8 cellular contexts compared by ENCODE assay signal in the genomic region with DNA sequence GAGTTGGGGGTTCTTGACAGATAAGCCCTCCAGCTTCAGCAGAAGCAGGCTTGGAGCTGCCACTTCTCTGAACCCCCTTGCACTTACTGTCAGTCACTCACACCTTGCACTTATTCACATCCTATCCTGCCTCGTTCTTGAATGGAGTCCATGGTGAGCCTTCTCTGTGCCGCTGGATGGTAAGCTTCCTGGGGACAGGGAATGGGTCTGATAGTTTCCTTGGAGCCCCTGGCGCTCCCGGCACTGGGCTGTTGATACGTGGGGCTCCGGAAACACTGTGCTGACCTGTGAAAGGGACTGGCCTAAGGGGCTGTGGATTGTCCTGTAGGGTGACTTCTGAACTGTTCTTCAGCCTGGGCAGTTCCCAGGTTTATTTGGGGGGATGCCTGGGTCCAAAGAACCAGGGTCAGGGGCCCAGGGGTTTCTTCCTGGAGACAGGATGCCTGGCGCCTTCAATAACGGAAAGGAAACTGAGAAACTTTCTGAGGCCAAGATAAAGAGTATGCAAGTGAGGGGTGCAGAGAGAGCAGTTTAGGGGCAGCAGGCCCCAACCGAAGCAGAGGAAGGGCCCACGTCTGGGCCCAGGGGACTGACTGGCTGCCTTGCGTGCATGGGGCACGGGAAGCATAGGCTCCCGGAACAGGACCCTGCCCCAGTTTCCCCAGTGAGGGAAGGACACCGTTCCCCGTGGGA. TPM values are rescaled to one million over a fixed set of nuclear protein-coding genes. Genes with fewer than 3 reads are reported as not detected.
A peak's percentile ranks its signal among the peaks of the same experiment; 100 is the strongest.
DNase-seq lines count a peak whose midpoint lies in the region; ATAC-seq and FAIRE-seq lines count a peak whose summit lies in the region.

No MANE protein-coding gene starts in this region.

- DNase-seq in cardiac septum (ENCODE audit: low spot score): peak; percentile 66
- no peak for DNase-seq in Right ventricle myocardium inferior (ENCODE audit: missing footprints)
- peak; percentile 19 for DNase-seq in activated CD4-positive, alpha-beta memory T cell treated with anti-CD3 and anti-CD28 coated beads, Interleukin-2, amount 10 ng/mL, durations not matched to agents 7 days and 5 days
- peak in 1 of 3 donors; percentile 37 for DNase-seq in right cardiac atrium
- DNase-seq in HT-29 (ENCODE audit: low spot score): no peak
- no peak for DNase-seq in RCC 7860 (ENCODE audit: low spot score)

- H3K27ac ChIP-seq in right cardiac atrium (ENCODE audit: low read length): peak overlapping the region; percentile 97

- H3K4me3 ChIP-seq in right cardiac atrium (ENCODE audit: low read length): peak overlapping the region; percentile 92

- H3K9me3 ChIP-seq in right cardiac atrium (ENCODE audit: control insufficient read depth, low read length): no peaks in the 10 kb centered on the region

- no peaks in the 10 kb centered on the region for H3K27me3 Mint-ChIP-seq in activated CD4-positive, alpha-beta memory T cell treated with anti-CD3 and anti-CD28 coated beads, Interleukin-2, amount 10 ng/mL, durations not matched to agents 7 days and 5 days
- no peaks in the 10 kb centered on the region for H3K27me3 Mint-ChIP-seq in stimulated activated memory B cell treated with anti-CD40 and anti-IgM and Interleukin-4, amounts not matched to agents 10 μg/mL and 1 μg/mL and 100 μg/mL, for 72 hours

- no peak for FAIRE-seq in RCC 7860 (lab: Jason Lieb, UNC)

- 14% methylated on average over 15 of the region's 15 CpGs for WGBS in right cardiac atrium

- H3K9me3 Mint-ChIP-seq in activated CD4-positive, alpha-beta memory T cell treated with anti-CD3 and anti-CD28 coated beads, Interleukin-2, amount 10 ng/mL, durations not matched to agents 7 days and 5 days: no peaks in the 10 kb centered on the region
- H3K9me3 Mint-ChIP-seq in stimulated activated memory B cell treated with anti-CD40 and anti-IgM and Interleukin-4, amounts not matched to agents 10 μg/mL and 1 μg/mL and 100 μg/mL, for 72 hours: no peaks in the 10 kb centered on the region

- H3K4me3 Mint-ChIP-seq in activated CD4-positive, alpha-beta memory T cell treated with anti-CD3 and anti-CD28 coated beads, Interleukin-2, amount 10 ng/mL, durations not matched to agents 7 days and 5 days: peak overlapping the region; percentile 92
- H3K4me3 Mint-ChIP-seq in stimulated activated memory B cell treated with anti-CD40 and anti-IgM and Interleukin-4, amounts not matched to agents 10 μg/mL and 1 μg/mL and 100 μg/mL, for 72 hours: peak overlapping the region; percentile 85

- peaks cover 31% of the 10 kb centered on the region for H3K4me1 ChIP-seq in right cardiac atrium (ENCODE audit: control insufficient read depth, insufficient read depth, low read length)

- peaks cover 54% of the 10 kb centered on the region for H3K4me1 Mint-ChIP-seq in activated CD4-positive, alpha-beta memory T cell treated with anti-CD3 and anti-CD28 coated beads, Interleukin-2, amount 10 ng/mL, durations not matched to agents 7 days and 5 days
- peaks cover 20% of the 10 kb centered on the region for H3K4me1 Mint-ChIP-seq in stimulated activated memory B cell treated with anti-CD40 and anti-IgM and Interleukin-4, amounts not matched to agents 10 μg/mL and 1 μg/mL and 100 μg/mL, for 72 hours

- ATAC-seq in Right ventricle myocardium inferior (no peak), HG03135 (IDR thresholded peaks at IDR 0.05; ENCODE audit: unreplicated experiment) (peak; percentile 43), right cardiac atrium (no peak)
- ATAC-seq in stimulated activated memory B cell treated with anti-CD40 and anti-IgM and Interleukin-4, amounts not matched to agents 10 μg/mL and 1 μg/mL and 100 μg/mL, for 72 hours: peak; percentile 51

- intact Hi-C loops in cardiac septum (cut with DNase I) (loop anchor here (5.0 to 10.0 kb wide), 3 partner anchors 38 to 78 kb away; no protein-coding TSS in a partner anchor), Right ventricle myocardium inferior (cut with DNase I) (loop anchor here (5.0 kb wide), 3 partner anchors 37 to 63 kb away; no protein-coding TSS in a partner anchor), right cardiac atrium (cut with DNase I) (loop anchor here in 2 of 4 donors (5.0 kb wide), 2 partner anchors 37 to 58 kb away; no protein-coding TSS in a partner anchor)

- H3K27ac Mint-ChIP-seq in activated CD4-positive, alpha-beta memory T cell treated with anti-CD3 and anti-CD28 coated beads, Interleukin-2, amount 10 ng/mL, durations not matched to agents 7 days and 5 days: peak overlapping the region; percentile 67
- H3K27ac Mint-ChIP-seq in stimulated activated memory B cell treated with anti-CD40 and anti-IgM and Interleukin-4, amounts not matched to agents 10 μg/mL and 1 μg/mL and 100 μg/mL, for 72 hours: peak overlapping the region; percentile 79

- CTCF ChIA-PET in activated CD4-positive, alpha-beta memory T cell treated with anti-CD3 and anti-CD28 coated beads, Interleukin-2, amount 10 ng/mL, durations not matched to agents 7 days and 5 days (lab: Charles Lee): interaction anchor here (1.4 to 2.8 kb wide), 4 partner anchors 44 to 126 kb away, joined by 4 to 13 read pairs (median 8); no protein-coding TSS in a partner anchor

- peaks cover 24% of the 10 kb centered on the region for H3K36me3 Mint-ChIP-seq in activated CD4-positive, alpha-beta memory T cell treated with anti-CD3 and anti-CD28 coated beads, Interleukin-2, amount 10 ng/mL, durations not matched to agents 7 days and 5 days (ENCODE audit: low read depth)
- peaks cover 6% of the 10 kb centered on the region for H3K36me3 Mint-ChIP-seq in stimulated activated memory B cell treated with anti-CD40 and anti-IgM and Interleukin-4, amounts not matched to agents 10 μg/mL and 1 μg/mL and 100 μg/mL, for 72 hours

- POLR2A ChIA-PET in activated CD4-positive, alpha-beta memory T cell treated with anti-CD3 and anti-CD28 coated beads, Interleukin-2, amount 10 ng/mL, durations not matched to agents 7 days and 5 days (lab: Charles Lee): interaction anchor here (1.0 to 4.7 kb wide), 14 partner anchors 12 to 744 kb away, joined by 3 to 24 read pairs (median 6); a partner anchor contains a TSS

- no peaks in the 10 kb centered on the region for H3K27me3 ChIP-seq in right cardiac atrium (ENCODE audit: control insufficient read depth, insufficient read depth)

RNA-seq across cellular contexts. Expression of a gene that starts 0.7 kb away (rescaled TPM):
- total RNA-seq in cardiac septum (55.1 TPM), Right ventricle myocardium inferior (45.1 TPM), right cardiac atrium (10 to 100 TPM; 57.3 to 96.9 (median 65.4) TPM)
- total RNA-seq in activated CD4-positive, alpha-beta memory T cell treated with anti-CD3 and anti-CD28 coated beads, Interleukin-2, amount 10 ng/mL, durations not matched to agents 7 days and 5 days: 1 to 10 TPM; 7.4 to 8.5 TPM
- polyA plus RNA-seq in right cardiac atrium: 57.5 TPM
- total RNA-seq in HT-29 (2014; rRNA removed; shearing (Covaris generic)): 140 and 158 TPM in 2 replicates

RNA-seq across cellular contexts. Expression of a gene that starts 50.9 kb away (rescaled TPM):
- total RNA-seq in cardiac septum: 9.9 TPM
- 10.8 TPM for total RNA-seq in Right ventricle myocardium inferior
- 10 to 100 TPM; 34.5 to 35.8 TPM for total RNA-seq in activated CD4-positive, alpha-beta memory T cell treated with anti-CD3 and anti-CD28 coated beads, Interleukin-2, amount 10 ng/mL, durations not matched to agents 7 days and 5 days
- 10 to 100 TPM in 3 of 4 donors, 1 to 10 TPM in 1; 9.9 to 14.9 (median 10.4) TPM for total RNA-seq in right cardiac atrium
- polyA plus RNA-seq in right cardiac atrium: 10.6 TPM
- 51.0 and 63.2 TPM in 2 replicates for total RNA-seq in HT-29 (2014; rRNA removed; shearing (Covaris generic))

Comparison
In these comparisons a context has a peak if more than half of its experiments do, and no peak if none do; other contexts are left out.
1. DNase-seq: peak in cardiac septum (single experiment) and activated CD4-positive, alpha-beta memory T cell treated with anti-CD3 and anti-CD28 coated beads, Interleukin-2, amount 10 ng/mL, durations not matched to agents 7 days and 5 days (single experiment); none in Right ventricle myocardium inferior (single experiment), HT-29 (single experiment) and RCC 7860 (single experiment).
2. ATAC-seq: peak in HG03135 (single experiment) and stimulated activated memory B cell treated with anti-CD40 and anti-IgM and Interleukin-4, amounts not matched to agents 10 μg/mL and 1 μg/mL and 100 μg/mL, for 72 hours (single experiment); none in Right ventricle myocardium inferior (single experiment) and right cardiac atrium (0 of 2).